ENCODE assay signal across 11 cellular contexts in genomic region chr2:235642446-235643107, GRCh38.
DNase-seq lines count a peak whose midpoint lies in the region; ATAC-seq, FAIRE-seq and TF ChIP-seq lines count a peak whose summit lies in the region.
"Had no signal": no experiment of that assay in that cellular context is flagged by ENCODE, and none has a peak within 500 bp of the region (broad histone marks: within the 10 kb centered on the region; RNA-seq: fewer than 3 reads in every experiment).

No MANE protein-coding gene starts in this region.

- no peak for TF ChIP-seq CTCF in WTC11 (IDR thresholded peaks at IDR 0.05)
- peak in 1 of 4 experiments; percentile 28 for TF ChIP-seq CTCF in gastroesophageal sphincter (IDR thresholded peaks at IDR 0.05)

- peak overlapping the region in 3 of 4 donors; percentile 91 to 94 (median 92) for H3K27ac ChIP-seq in gastroesophageal sphincter

- H3K27me3 ChIP-seq in gastroesophageal sphincter = no peaks in the 10 kb centered on the region

- no peaks in the 10 kb centered on the region for H3K9me3 ChIP-seq in gastroesophageal sphincter

- no peaks in the 10 kb centered on the region for H3K9me3 Mint-ChIP-seq in WTC11
- H3K9me3 Mint-ChIP-seq: stimulated activated memory B cell treated with anti-CD40 and anti-IgM and Interleukin-4, amounts not matched to agents 10 μg/mL and 1 μg/mL and 100 μg/mL, for 72 hours had no signal

- H3K4me1 Mint-ChIP-seq in WTC11 = peaks cover 62% of the 10 kb centered on the region
- H3K4me1 Mint-ChIP-seq: stimulated activated memory B cell treated with anti-CD40 and anti-IgM and Interleukin-4, amounts not matched to agents 10 μg/mL and 1 μg/mL and 100 μg/mL, for 72 hours had no signal

- TF ChIP-seq POLR2A in H54 (IDR thresholded peaks at IDR 0.05; ENCODE audit: low read depth, low read length) = no peak
- TF ChIP-seq POLR2A in gastroesophageal sphincter (IDR thresholded peaks at IDR 0.05) = no peak

- peak overlapping the region; percentile 73 for H3K27ac Mint-ChIP-seq in WTC11
- H3K27ac Mint-ChIP-seq: stimulated activated memory B cell treated with anti-CD40 and anti-IgM and Interleukin-4, amounts not matched to agents 10 μg/mL and 1 μg/mL and 100 μg/mL, for 72 hours had no signal

- ATAC-seq in WTC11 (peak; percentile 21; the same call in 1 of the 2 replicates), gastroesophageal sphincter (no peak), GM21360 (IDR thresholded peaks at IDR 0.05; ENCODE audit: unreplicated experiment) (no peak)
- ATAC-seq: left lobe of liver; stimulated activated memory B cell treated with anti-CD40 and anti-IgM and Interleukin-4, amounts not matched to agents 10 μg/mL and 1 μg/mL and 100 μg/mL, for 72 hours had no signal

- peaks cover 26 to 74% (median 35%) of the 10 kb centered on the region in 3 donors for H3K4me1 ChIP-seq in gastroesophageal sphincter

- 58 to 83% methylated on average over 4 to 8 of the region's 9 CpGs for WGBS in gastroesophageal sphincter (ENCODE audit: low coverage in 1 of 2), 2 donors

- FAIRE-seq in H54 (lab: Jason Lieb, UNC) = no peak

- TF ChIP-seq EP300 in gastroesophageal sphincter (IDR thresholded peaks at IDR 0.05) = no peak

- POLR2A ChIA-PET in WTC11 (lab: Charles Lee) = no interaction called here

- no peaks in the 10 kb centered on the region for H3K36me3 ChIP-seq in gastroesophageal sphincter

- no peaks in the 10 kb centered on the region for H3K36me3 Mint-ChIP-seq in WTC11
- H3K36me3 Mint-ChIP-seq: stimulated activated memory B cell treated with anti-CD40 and anti-IgM and Interleukin-4, amounts not matched to agents 10 μg/mL and 1 μg/mL and 100 μg/mL, for 72 hours had no signal

- H3K4me3 ChIP-seq in gastroesophageal sphincter (no peak overlapping the region), skeletal muscle cell (ENCODE audit: low read depth, low read length) (no peak overlapping the region)

- H3K27me3 Mint-ChIP-seq in WTC11 (ENCODE audit: low read depth) = no peaks in the 10 kb centered on the region

- DNase-seq in H54 (ENCODE audit: insufficient read length, low spot score) (peak; percentile 31), WTC11 (ENCODE audit: low spot score) (no peak), skeletal muscle cell (ENCODE audit: low read depth) (peak; percentile 59), hippocampal formation (lab: John Stamatoyannopoulos, UW) (no peak), DMS153 treated with DMSO at 0.1 percent for 48 hours (lab: John Stamatoyannopoulos, UW; ENCODE audit: unreplicated experiment) (no peak), HK-2 (ENCODE audit: unreplicated experiment) (no peak)
- DNase-seq: Karpas-422 had no signal

- CTCF ChIA-PET in WTC11 (lab: Charles Lee) = interaction anchor here (0.9 to 1.4 kb wide), 3 partner anchors 28 to 104 kb away, joined by 3 to 4 read pairs (median 4); no protein-coding TSS in a partner anchor

- H3K4me3 Mint-ChIP-seq in WTC11 = no peak overlapping the region
- H3K4me3 Mint-ChIP-seq: stimulated activated memory B cell treated with anti-CD40 and anti-IgM and Interleukin-4, amounts not matched to agents 10 μg/mL and 1 μg/mL and 100 μg/mL, for 72 hours had no signal

TF ChIP-seq in WTC11, 78 proteins besides CTCF, POLR2A, EP300 and RAD21:
- TF ChIP-seq NFYB (CRISPR knock-in tag; conservative IDR thresholded peaks at IDR 0.05; ENCODE audit: low read depth) (no peak), PRDM15 (CRISPR knock-in tag; IDR thresholded peaks at IDR 0.05) (peak; percentile 72)

Comparison
In these comparisons a context has a peak if more than half of its experiments do, and no peak if none do; other contexts are left out.
1. DNase-seq: peak in H54 (single experiment) and skeletal muscle cell (single experiment); none in WTC11 (single experiment), hippocampal formation (0 of 2), DMS153 treated with DMSO at 0.1 percent for 48 hours (single experiment) and HK-2 (single experiment).